In genomic region chr19:6362351-6362801, GRCh38 we compare ENCODE assay signal across 8 cellular contexts. TPM values are rescaled to one million over a fixed set of nuclear protein-coding genes. Genes with fewer than 3 reads are reported as not detected.
A peak's percentile ranks its signal among the peaks of the same experiment; 100 is the strongest.
DNase-seq lines count a peak whose midpoint lies in the region; ATAC-seq and TF ChIP-seq lines count a peak whose summit lies in the region.

No MANE protein-coding gene starts in this region.

- H3K4me3 ChIP-seq in endocrine pancreas (ENCODE audit: control insufficient read depth, insufficient read depth, low read length): peak overlapping the region; percentile 25

- H3K27me3 ChIP-seq in endocrine pancreas (ENCODE audit: control insufficient read depth, insufficient read depth, low read length): no peaks in the 10 kb centered on the region

- H3K4me3 Mint-ChIP-seq in T-helper 2 cell treated with Interferon-gamma antibody and Interleukin-4, amounts not matched to agents 5 μg/mL and 100 μg/mL, for 36 hours: peak overlapping the region; percentile 99
- peak overlapping the region; percentile 86 for H3K4me3 Mint-ChIP-seq in osteocyte (ENCODE audit: unreplicated experiment)

- no peak for TF ChIP-seq CTCF in GM10266 (IDR thresholded peaks at IDR 0.05; ENCODE audit: control insufficient read depth, insufficient read depth, low read depth, missing control alignments)
- TF ChIP-seq CTCF in osteocyte (IDR thresholded peaks at IDR 0.05): no peak

- no peaks in the 10 kb centered on the region for H3K27me3 Mint-ChIP-seq in T-helper 2 cell treated with Interferon-gamma antibody and Interleukin-4, amounts not matched to agents 5 μg/mL and 100 μg/mL, for 36 hours (ENCODE audit: low read depth)
- no peaks in the 10 kb centered on the region for H3K27me3 Mint-ChIP-seq in osteocyte (ENCODE audit: unreplicated experiment)

- H3K4me1 ChIP-seq in endocrine pancreas (ENCODE audit: control insufficient read depth, insufficient read depth, low read length): no peaks in the 10 kb centered on the region

- H3K36me3 Mint-ChIP-seq in T-helper 2 cell treated with Interferon-gamma antibody and Interleukin-4, amounts not matched to agents 5 μg/mL and 100 μg/mL, for 36 hours (ENCODE audit: low read depth): peaks cover 36% of the 10 kb centered on the region
- peaks cover 6% of the 10 kb centered on the region for H3K36me3 Mint-ChIP-seq in osteocyte (ENCODE audit: unreplicated experiment)

- H3K36me3 ChIP-seq in endocrine pancreas (ENCODE audit: control insufficient read depth, insufficient read depth, low read length): peaks cover 3% of the 10 kb centered on the region

- ATAC-seq in HG02759 (IDR thresholded peaks at IDR 0.05; ENCODE audit: unreplicated experiment): no peak
- ATAC-seq in HG03095 (IDR thresholded peaks at IDR 0.05; ENCODE audit: unreplicated experiment): no peak

- no peaks in the 10 kb centered on the region for H3K9me3 ChIP-seq in endocrine pancreas (ENCODE audit: control insufficient read depth, low read length)

- H3K27ac Mint-ChIP-seq in T-helper 2 cell treated with Interferon-gamma antibody and Interleukin-4, amounts not matched to agents 5 μg/mL and 100 μg/mL, for 36 hours: peak overlapping the region; percentile 100
- peak overlapping the region; percentile 86 for H3K27ac Mint-ChIP-seq in osteocyte (ENCODE audit: unreplicated experiment)

- no peaks in the 10 kb centered on the region for H3K9me3 Mint-ChIP-seq in T-helper 2 cell treated with Interferon-gamma antibody and Interleukin-4, amounts not matched to agents 5 μg/mL and 100 μg/mL, for 36 hours
- no peaks in the 10 kb centered on the region for H3K9me3 Mint-ChIP-seq in osteocyte (ENCODE audit: unreplicated experiment)

- DNase-seq in GM10266 (ENCODE audit: extremely low spot score) (peak; percentile 16), osteocyte (ENCODE audit: extremely low spot score, unreplicated experiment) (no peak), AG20443 (ENCODE audit: low spot score) (no peak)
- DNase-seq in T-helper 2 cell treated with Interferon-gamma antibody and Interleukin-4, amounts not matched to agents 5 μg/mL and 100 μg/mL, for 36 hours (ENCODE audit: low spot score): peak; percentile 18
- no peak for DNase-seq in NK-92 treated with Interleukin-12 subunit alpha and Interleukin-12 subunit beta, amount 100 ng/mL, for 24 hours (lab: John Stamatoyannopoulos, UW)

- peaks cover 11% of the 10 kb centered on the region for H3K4me1 Mint-ChIP-seq in T-helper 2 cell treated with Interferon-gamma antibody and Interleukin-4, amounts not matched to agents 5 μg/mL and 100 μg/mL, for 36 hours (ENCODE audit: low read depth)
- H3K4me1 Mint-ChIP-seq in osteocyte (ENCODE audit: unreplicated experiment): peaks cover 18% of the 10 kb centered on the region

- H3K9ac ChIP-seq in endocrine pancreas (ENCODE audit: control insufficient read depth, insufficient read depth, low read length): peak overlapping the region; percentile 73

RNA-seq across cellular contexts. Expression of gene CLPP, which starts 1.0 kb away (rescaled TPM):
- total RNA-seq in osteocyte: 77.6 and 79.6 TPM in 2 replicates

RNA-seq across cellular contexts. Expression of gene ALKBH7, which starts 10.2 kb away (rescaled TPM):
- 63.0 TPM in 2 replicates for total RNA-seq in osteocyte

RNA-seq across cellular contexts. Expression of gene PSPN, which starts 13.4 kb away (rescaled TPM):
- total RNA-seq in osteocyte: 3.2 and 3.5 TPM in 2 replicates

RNA-seq across cellular contexts. Expression of gene ACER1, which starts 29.0 kb away (rescaled TPM):
- total RNA-seq in osteocyte: not detected in 2 replicates

RNA-seq across cellular contexts. Expression of gene GTF2F1, which starts 30.6 kb away (rescaled TPM):
- 62.0 and 65.8 TPM in 2 replicates for total RNA-seq in osteocyte

Comparison
In these comparisons a context has a peak if more than half of its experiments do, and no peak if none do; other contexts are left out.
1. DNase-seq: peak in GM10266 (single experiment) and T-helper 2 cell treated with Interferon-gamma antibody and Interleukin-4, amounts not matched to agents 5 μg/mL and 100 μg/mL, for 36 hours (single experiment); none in osteocyte (single experiment), NK-92 treated with Interleukin-12 subunit alpha and Interleukin-12 subunit beta, amount 100 ng/mL, for 24 hours (single experiment) and AG20443 (single experiment).